ENCODE assay signal across 11 cellular contexts in the genomic region with DNA sequence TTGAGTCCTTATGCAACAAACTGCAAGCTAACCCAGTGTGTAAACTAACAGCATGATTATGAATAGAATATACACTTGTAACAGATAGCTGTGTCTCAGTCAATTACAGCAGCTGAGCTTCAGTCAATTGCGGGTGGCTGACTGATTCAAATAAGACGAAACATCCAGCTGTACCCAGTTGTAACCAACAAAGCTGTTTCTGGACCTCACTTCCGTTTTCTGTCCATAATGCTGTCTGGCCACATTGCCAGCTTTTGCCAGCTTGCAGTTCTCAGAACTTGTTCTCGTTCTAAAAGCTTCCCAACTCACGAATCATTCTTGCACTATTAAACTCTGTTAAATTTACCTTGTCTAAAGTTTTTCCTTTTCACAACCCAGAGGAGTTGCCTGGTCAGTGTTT. TPM values are rescaled to one million over a fixed set of nuclear protein-coding genes. Genes with fewer than 3 reads are reported as not detected.
"Had no signal": no experiment of that assay in that cellular context is flagged by ENCODE, and none has a peak within 500 bp of the region (broad histone marks: within the 10 kb centered on the region; RNA-seq: fewer than 3 reads in every experiment).

No MANE protein-coding gene starts in this region.

RNA-seq across cellular contexts. Expression of gene TPTE2, which starts 53.7 kb away (rescaled TPM):
- total RNA-seq: activated B cell treated with CpG ODN at 0.5 μM for 24 hours; activated naive CD4-positive, alpha-beta T cell treated with anti-CD3 and anti-CD28 coated beads for 36 hours; activated T-cell treated with anti-CD3 and anti-CD28 coated beads, Interleukin-2, amount 50 U/mL, for 4 hours; activated T-helper 1 cell treated with anti-CD3 and anti-CD28 coated beads, Interleukin-12 subunit alpha, Interleukin-12 subunit beta, Interleukin-2, Interleukin-4 antibody, amounts not matched to agents 30 ng/mL and 10 ng/mL and 1 ng/mL, durations not matched to agents 14 hours and 24 hours and 36 hours; astrocyte; body of pancreas; cardiac septum; MCF 10A; RPMI7951; SJSA1; T-cell had no signal
